In the genomic region with DNA sequence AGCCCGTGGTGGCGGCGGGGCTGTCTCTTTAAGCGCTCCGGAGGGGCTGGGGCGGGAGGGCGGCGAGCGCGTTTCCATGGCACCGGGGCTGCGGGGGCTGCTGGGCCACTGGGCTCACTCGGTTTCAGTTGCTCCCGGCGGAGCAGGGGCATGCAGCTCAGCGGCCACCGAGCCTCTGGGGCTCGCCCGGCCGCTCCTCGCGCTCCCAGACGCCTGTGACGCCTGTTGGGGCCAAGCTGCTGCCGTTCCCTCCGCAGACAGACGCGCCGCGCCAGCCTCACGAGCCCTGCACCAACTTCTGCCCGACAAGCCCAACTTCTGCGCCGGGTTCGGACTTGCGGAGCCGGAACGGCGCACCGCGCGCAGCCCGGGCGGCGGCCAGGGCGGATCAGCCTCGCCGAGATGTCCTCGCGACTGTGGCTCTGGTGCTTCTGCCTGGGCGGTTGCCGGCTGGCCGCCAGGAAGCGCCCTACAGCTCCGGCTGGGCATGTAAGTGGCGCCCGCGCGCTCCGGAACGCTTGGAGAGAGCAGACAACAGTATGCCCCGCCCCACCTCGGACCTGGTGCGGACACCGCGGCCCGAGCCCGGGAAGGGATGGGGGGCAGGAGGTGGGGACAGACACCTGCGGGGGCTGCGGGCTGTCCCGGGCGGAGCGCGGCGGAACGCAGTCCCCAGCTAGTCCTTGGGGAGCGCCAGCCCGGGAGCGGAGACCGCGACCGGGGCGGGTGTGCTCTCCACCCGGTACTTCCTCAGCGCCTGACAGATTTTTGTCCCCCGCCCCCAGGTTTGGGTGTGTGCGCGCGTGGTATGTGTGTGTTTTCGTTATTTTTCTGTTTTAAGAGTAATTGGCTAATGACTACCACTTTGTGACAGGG, we compare ENCODE assay signal across 1 cellular context.
TF ChIP-seq lines count a peak whose summit lies in the region.

No MANE protein-coding gene starts in this region.

TF ChIP-seq in GM12878, 131 proteins besides CTCF, POLR2A, EP300 and RAD21 (continued from another document):
- TF ChIP-seq, protein P1, sequence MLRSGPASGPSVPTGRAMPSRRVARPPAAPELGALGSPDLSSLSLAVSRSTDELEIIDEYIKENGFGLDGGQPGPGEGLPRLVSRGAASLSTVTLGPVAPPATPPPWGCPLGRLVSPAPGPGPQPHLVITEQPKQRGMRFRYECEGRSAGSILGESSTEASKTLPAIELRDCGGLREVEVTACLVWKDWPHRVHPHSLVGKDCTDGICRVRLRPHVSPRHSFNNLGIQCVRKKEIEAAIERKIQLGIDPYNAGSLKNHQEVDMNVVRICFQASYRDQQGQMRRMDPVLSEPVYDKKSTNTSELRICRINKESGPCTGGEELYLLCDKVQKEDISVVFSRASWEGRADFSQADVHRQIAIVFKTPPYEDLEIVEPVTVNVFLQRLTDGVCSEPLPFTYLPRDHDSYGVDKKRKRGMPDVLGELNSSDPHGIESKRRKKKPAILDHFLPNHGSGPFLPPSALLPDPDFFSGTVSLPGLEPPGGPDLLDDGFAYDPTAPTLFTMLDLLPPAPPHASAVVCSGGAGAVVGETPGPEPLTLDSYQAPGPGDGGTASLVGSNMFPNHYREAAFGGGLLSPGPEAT (IDR thresholded peaks at IDR 0.05; ENCODE audit: low read depth), result no peak
